ENCODE assay signal across 9 cellular contexts in genomic region chr6:145749632-145750031, GRCh38. TPM values are rescaled to one million over a fixed set of nuclear protein-coding genes. Genes with fewer than 3 reads are reported as not detected.
A peak's percentile ranks its signal among the peaks of the same experiment; 100 is the strongest.
DNase-seq lines count a peak whose midpoint lies in the region; TF ChIP-seq lines count a peak whose summit lies in the region.
"Had no signal": no experiment of that assay in that cellular context is flagged by ENCODE, and none has a peak within 500 bp of the region (broad histone marks: within the 10 kb centered on the region; RNA-seq: fewer than 3 reads in every experiment).

No MANE protein-coding gene starts in this region.

- no peaks in the 10 kb centered on the region for H3K9me2 ChIP-seq in Loucy (replicated peaks; ENCODE audit: low read depth, low read length)

- peak; percentile 22 for DNase-seq in GM20000 (ENCODE audit: low spot score)
- peak; percentile 83 to 85 for DNase-seq in fibroblast of lung (ENCODE audit: low read depth in 2 of 2)
- no peak for DNase-seq in stomach
- DNase-seq in NCI-H146 treated with DMSO at 0.1 percent for 48 hours (lab: John Stamatoyannopoulos, UW; ENCODE audit: unreplicated experiment) = no peak
- DNase-seq in stimulated activated CD4-positive, alpha-beta T cell treated with anti-CD3 and anti-CD28 coated beads, Interleukin-1b, Interleukin-23, amount 100 ng/mL, for 48 hours = no peak
- DNase-seq in activated CD4-positive, alpha-beta T cell treated with anti-CD3 and anti-CD28 coated beads for 48 hours = no peak
- DNase-seq: T1000 had no signal

- H3K27ac ChIP-seq in ACC112 (ENCODE audit: low read depth, low read length) = peak overlapping the region; percentile 70
- H3K27ac ChIP-seq in fibroblast of lung (ENCODE audit: insufficient read depth, low read length) = no peak overlapping the region
- H3K27ac ChIP-seq in stomach = no peak overlapping the region

- TF ChIP-seq POLR2A in stomach (IDR thresholded peaks at IDR 0.05) = no peak

- H3K9ac ChIP-seq in Loucy (ENCODE audit: low read depth, low read length, poor library complexity, severe bottlenecking) (no peak overlapping the region), fibroblast of lung (ENCODE audit: insufficient read depth, low read length) (no peak overlapping the region)

- TF ChIP-seq CTCF in GM20000 (IDR thresholded peaks at IDR 0.05; ENCODE audit: extremely low read depth, missing control alignments) (no peak), Loucy (conservative IDR thresholded peaks at IDR 0.05; ENCODE audit: low read length) (no peak), fibroblast of lung (conservative IDR thresholded peaks at IDR 0.05 in 1 of 2, IDR thresholded peaks at IDR 0.05 in 1 of 2; ENCODE audit: low read depth in 1 of 2, low read length in 2 of 2) (no peak), stomach (IDR thresholded peaks at IDR 0.05) (no peak)

- TF ChIP-seq EP300 in stomach (IDR thresholded peaks at IDR 0.05) = no peak

- H3K4me3 ChIP-seq in ACC112 (ENCODE audit: low read depth, low read length) (no peak overlapping the region), Loucy (ENCODE audit: low read length, poor library complexity, severe bottlenecking) (peak overlapping the region; percentile 11), fibroblast of lung (replicated peaks in 1 of 4; ENCODE audit: control extremely low read depth in 1 of 4, insufficient read depth in 1 of 4, low read depth in 3 of 4, low read length in 4 of 4) (no peak overlapping the region), stomach (no peak overlapping the region)

- 50 to 80% (median 73%) methylated on average over 1 of the region's 1 CpG for WGBS in stomach, 5 donors

- peak overlapping the region; percentile 65 for H2AFZ ChIP-seq in ACC112 (ENCODE audit: low read length, unreplicated experiment)
- H2AFZ ChIP-seq in Loucy (ENCODE audit: low read length) = no peak overlapping the region
- H2AFZ ChIP-seq in fibroblast of lung (ENCODE audit: low read length) = no peak overlapping the region

- H3K9me3 ChIP-seq in Loucy (ENCODE audit: insufficient read depth, low read depth, low read length) = no peaks in the 10 kb centered on the region
- H3K9me3 ChIP-seq in fibroblast of lung (ENCODE audit: control insufficient read depth, insufficient read depth, low read depth, low read length) = no peaks in the 10 kb centered on the region
- no peaks in the 10 kb centered on the region for H3K9me3 ChIP-seq in stomach

- H3K79me2 ChIP-seq in ACC112 (ENCODE audit: control insufficient read depth, insufficient read depth, low read length, unreplicated experiment) (no peaks in the 10 kb centered on the region), Loucy (ENCODE audit: insufficient read depth, low read length) (no peaks in the 10 kb centered on the region), fibroblast of lung (ENCODE audit: control insufficient read depth, insufficient read depth, low read length) (no peaks in the 10 kb centered on the region)

- peak overlapping the region; percentile 34 for H3K4me2 ChIP-seq in Loucy (ENCODE audit: low read depth, low read length, poor library complexity, severe bottlenecking)
- H3K4me2 ChIP-seq in fibroblast of lung (ENCODE audit: extremely low read depth, insufficient read depth, low read length) = peak overlapping the region; percentile 33

- no peaks in the 10 kb centered on the region for H3K36me3 ChIP-seq in ACC112 (ENCODE audit: insufficient read depth, low read length)
- H3K36me3 ChIP-seq in Loucy (ENCODE audit: insufficient read depth, low read length) = no peaks in the 10 kb centered on the region
- no peaks in the 10 kb centered on the region for H3K36me3 ChIP-seq in fibroblast of lung (ENCODE audit: control insufficient read depth, insufficient read depth, low read length)
- no peaks in the 10 kb centered on the region for H3K36me3 ChIP-seq in stomach

- intact Hi-C loops in stomach (cut with DNase I; ENCODE audit: low total_unique reads) = loop anchor here (10.0 kb wide), 1 partner anchor 55 kb away; no protein-coding TSS in a partner anchor

- H3K27me3 ChIP-seq in ACC112 (ENCODE audit: insufficient read depth, low read length) (no peaks in the 10 kb centered on the region), Loucy (ENCODE audit: insufficient read depth, low read length, poor library complexity, severe bottlenecking) (no peaks in the 10 kb centered on the region), fibroblast of lung (ENCODE audit: control insufficient read depth, insufficient read depth, low read length) (no peaks in the 10 kb centered on the region), stomach (no peaks in the 10 kb centered on the region)

- H3K4me1 ChIP-seq in ACC112 (ENCODE audit: control insufficient read depth, insufficient read depth, low read length, unreplicated experiment) (peaks cover 24% of the 10 kb centered on the region), Loucy (ENCODE audit: insufficient read depth, low read length, poor library complexity, severe bottlenecking) (peaks cover 6% of the 10 kb centered on the region), fibroblast of lung (ENCODE audit: control insufficient read depth, extremely low read depth, insufficient read depth, low read length) (peaks cover 2% of the 10 kb centered on the region), stomach (peaks cover 0 to 7% (median 0%) of the 10 kb centered on the region in 4 donors)

- no peaks in the 10 kb centered on the region for H4K20me1 ChIP-seq in Loucy (ENCODE audit: insufficient read depth, low read length, poor library complexity, severe bottlenecking)
- no peaks in the 10 kb centered on the region for H4K20me1 ChIP-seq in fibroblast of lung (ENCODE audit: control insufficient read depth, extremely low read depth, insufficient read depth, low read length)

- H3F3A ChIP-seq in Loucy (ENCODE audit: low read depth) = no peaks in the 10 kb centered on the region

RNA-seq across cellular contexts. Expression of gene EPM2A, which starts 14.3 kb away (rescaled TPM):
- total RNA-seq in fibroblast of lung (8.3 and 10.0 TPM in 2 replicates), stomach (10 to 100 TPM; 14.8 to 60.8 (median 25.3) TPM)
- polyA plus RNA-seq in fibroblast of lung (2.8 and 4.1 TPM in 2 replicates), stomach (1 to 10 TPM; 3.4 to 4.3 (median 4.1) TPM)
- 2.6 TPM in 2 replicates for polyA plus RNA-seq in fibroblast of lung (2012)
- polyA minus RNA-seq in fibroblast of lung (ENCODE audit: low replicate concordance) = 8.5 and 9.5 TPM in 2 replicates

Comparison
In these comparisons a context has a peak if more than half of its experiments do, and no peak if none do; other contexts are left out.
1. DNase-seq: peak in GM20000 (single experiment) and fibroblast of lung (2 of 2); none in stomach (single experiment), NCI-H146 treated with DMSO at 0.1 percent for 48 hours (single experiment), stimulated activated CD4-positive, alpha-beta T cell treated with anti-CD3 and anti-CD28 coated beads, Interleukin-1b, Interleukin-23, amount 100 ng/mL, for 48 hours (single experiment) and activated CD4-positive, alpha-beta T cell treated with anti-CD3 and anti-CD28 coated beads for 48 hours (single experiment).